Comparison of ENCODE assay signal across 27 cellular contexts in genomic region chr12:13182881-13183280, GRCh38. TPM values are rescaled to one million over a fixed set of nuclear protein-coding genes. Genes with fewer than 3 reads are reported as not detected.
DNase-seq lines count a peak whose midpoint lies in the region; ATAC-seq and TF ChIP-seq lines count a peak whose summit lies in the region.
"Had no signal": no experiment of that assay in that cellular context is flagged by ENCODE, and none has a peak within 500 bp of the region (broad histone marks: within the 10 kb centered on the region; RNA-seq: fewer than 3 reads in every experiment).

No MANE protein-coding gene starts in this region.

- H3K36me3 ChIP-seq in esophagus (ENCODE audit: control insufficient read depth in 2 of 2, insufficient read depth in 2 of 2, low read length in 1 of 2) (no peaks in the 10 kb centered on the region), osteoblast (ENCODE audit: insufficient read depth, low read length) (no peaks in the 10 kb centered on the region), tibial nerve (no peaks in the 10 kb centered on the region)

- H3K9me3 Mint-ChIP-seq in CD14-positive monocyte, result no peaks in the 10 kb centered on the region
- H3K9me3 Mint-ChIP-seq: CD8-positive, alpha-beta memory T cell had no signal

- intact Hi-C loops in CD14-positive monocyte (cut with micrococcal nuclease), result no loop called here

- TF ChIP-seq CTCF in osteoblast (IDR thresholded peaks at IDR 0.05; ENCODE audit: extremely low read depth, low read depth, low read length), result no peak
- TF ChIP-seq CTCF in CD14-positive monocyte (IDR thresholded peaks at IDR 0.05), result no peak
- TF ChIP-seq CTCF in tibial nerve (IDR thresholded peaks at IDR 0.05), result no peak

- H3K4me2 ChIP-seq in osteoblast (ENCODE audit: insufficient read depth, low read length), result no peak overlapping the region

- no peaks in the 10 kb centered on the region for H4K20me1 ChIP-seq in osteoblast (ENCODE audit: insufficient read depth, low read length)

- H2AFZ ChIP-seq in osteoblast (ENCODE audit: low read length), result no peak overlapping the region

- H3K27me3 Mint-ChIP-seq in CD14-positive monocyte (ENCODE audit: low read depth in 3 of 3), result peaks cover 4 to 9% (median 5%) of the 10 kb centered on the region in 3 donors

- H3K4me3 ChIP-seq in esophagus (ENCODE audit: low read depth in 1 of 2, low read length in 2 of 2), result no peak overlapping the region
- no peak overlapping the region for H3K4me3 ChIP-seq in osteoblast (ENCODE audit: insufficient read depth, low read length)
- no peak overlapping the region for H3K4me3 ChIP-seq in tibial nerve
- H3K4me3 ChIP-seq: K562 had no signal

- H3K27me3 ChIP-seq in esophagus (ENCODE audit: control insufficient read depth in 1 of 2, insufficient read depth in 2 of 2, low read length in 2 of 2) (no peaks in the 10 kb centered on the region), osteoblast (ENCODE audit: insufficient read depth, low read length) (no peaks in the 10 kb centered on the region), tibial nerve (no peaks in the 10 kb centered on the region)

- peaks cover 16% of the 10 kb centered on the region for H3K4me1 Mint-ChIP-seq in CD14-positive monocyte

- DNase-seq in activated CD8-positive, alpha-beta memory T cell treated with anti-CD3 and anti-CD28 coated beads for 24 hours, result peak; percentile 40
- no peak for DNase-seq in activated CD8-positive, alpha-beta memory T cell treated with anti-CD3 and anti-CD28 coated beads, Interleukin-2, amount 50 U/mL, for 4 hours
- DNase-seq in osteoblast (ENCODE audit: insufficient read length, low spot score, missing footprints) (peak; percentile 21), CD14-positive monocyte (ENCODE audit: low spot score) (no peak), tibial nerve (ENCODE audit: low spot score in 2 of 2) (no peak)
- DNase-seq: CD8-positive, alpha-beta memory T cell; DMS 273 treated with DMSO at 0.1 percent for 48 hours; DMS79 treated with DMSO at 0.1 percent for 48 hours; GF-D8; MV-4-11; NCI-H1105; NCI-H146; NCI-H1930; NCI-H2107; NCI-H446; NCI-H524 treated with DMSO at 0.1 percent for 48 hours; NCI-H82; NK-92 treated with Interleukin-12 subunit alpha and Interleukin-12 subunit beta, amount 100 ng/mL, for 24 hours; Right ventricle myocardium superior; RPMI8226 had no signal

- 90 to 100% methylated on average over 1 of the region's 1 CpG for WGBS in esophagus, 2 donors
- 72 to 100% methylated on average over 1 of the region's 1 CpG for WGBS in tibial nerve, 2 donors

- H3K27ac ChIP-seq in esophagus (ENCODE audit: low read depth in 2 of 2, low read length in 1 of 2) (peak overlapping the region; percentile 6 to 45), osteoblast (ENCODE audit: low read depth, low read length) (no peak overlapping the region), tibial nerve (no peak overlapping the region)
- H3K27ac ChIP-seq: 22Rv1, C4-2B had no signal

- peak overlapping the region in 1 of 7 donors; percentile 57 for H3K27ac Mint-ChIP-seq in CD14-positive monocyte
- H3K27ac Mint-ChIP-seq: B cell; CD8-positive, alpha-beta memory T cell had no signal

- H3K79me2 ChIP-seq in osteoblast (ENCODE audit: insufficient read depth, low read length), result no peaks in the 10 kb centered on the region

- no peaks in the 10 kb centered on the region for H3K9me3 ChIP-seq in esophagus (ENCODE audit: control insufficient read depth in 2 of 2, insufficient read depth in 1 of 2, low read depth in 1 of 2, low read length in 1 of 2)
- no peaks in the 10 kb centered on the region for H3K9me3 ChIP-seq in osteoblast (ENCODE audit: low read depth, low read length)
- H3K9me3 ChIP-seq in tibial nerve, result no peaks in the 10 kb centered on the region

- no peak for ATAC-seq in GM21528 (IDR thresholded peaks at IDR 0.05; ENCODE audit: low FRiP score, unreplicated experiment)
- ATAC-seq: HepG2, K562 had no signal

- H3K4me1 ChIP-seq in esophagus (ENCODE audit: control insufficient read depth in 2 of 2, insufficient read depth in 2 of 2, low read length in 1 of 2) (peaks cover 2 to 6% of the 10 kb centered on the region in 2 donors), osteoblast (ENCODE audit: insufficient read depth, low read length) (peaks cover 26% of the 10 kb centered on the region), tibial nerve (peaks cover 0 to 22% (median 8%) of the 10 kb centered on the region in 4 donors)

- no peaks in the 10 kb centered on the region for H3K36me3 Mint-ChIP-seq in CD14-positive monocyte
- H3K36me3 Mint-ChIP-seq: CD8-positive, alpha-beta memory T cell had no signal

- TF ChIP-seq POLR2A in tibial nerve (IDR thresholded peaks at IDR 0.05), result no peak

- H3K4me3 Mint-ChIP-seq in CD14-positive monocyte, result no peak overlapping the region
- H3K4me3 Mint-ChIP-seq: B cell; CD8-positive, alpha-beta memory T cell had no signal

- no peak for TF ChIP-seq EP300 in tibial nerve (IDR thresholded peaks at IDR 0.05)

RNA-seq across cellular contexts. Expression of gene EMP1, which starts 13.6 kb away (rescaled TPM):
- polyA plus RNA-seq in esophagus (1,000 to 10,000 TPM; 1,597 to 1,599 TPM), CD14-positive monocyte (1 to 10 TPM; 2.7 to 3.1 TPM)
- total RNA-seq in osteoblast (106 and 114 TPM in 2 replicates), tibial nerve (100 to 1,000 TPM; 231 to 489 (median 258) TPM)

Comparison
In these comparisons a context has a peak if more than half of its experiments do, and no peak if none do; other contexts are left out.
1. DNase-seq: peak in activated CD8-positive, alpha-beta memory T cell treated with anti-CD3 and anti-CD28 coated beads for 24 hours (single experiment) and osteoblast (single experiment); none in activated CD8-positive, alpha-beta memory T cell treated with anti-CD3 and anti-CD28 coated beads, Interleukin-2, amount 50 U/mL, for 4 hours (single experiment), CD14-positive monocyte (single experiment) and tibial nerve (0 of 2).
2. H3K27ac ChIP-seq: peak in esophagus (2 of 2); none in osteoblast (single experiment) and tibial nerve (0 of 4).